18 cellular contexts compared by ENCODE assay signal in genomic region chr2:215622836-215623235, GRCh38.
"Had no signal": no experiment of that assay in that cellular context is flagged by ENCODE, and none has a peak within 500 bp of the region (broad histone marks: within the 10 kb centered on the region; RNA-seq: fewer than 3 reads in every experiment).

No MANE protein-coding gene starts in this region.

- H3K9me3 ChIP-seq: adrenal gland had no signal

- H3K27me3 Mint-ChIP-seq: type B pancreatic cell had no signal

- H3K36me3 Mint-ChIP-seq: brain, type B pancreatic cell, WTC11 had no signal

- H3K27me3 ChIP-seq: adrenal gland had no signal

- H3K9me3 Mint-ChIP-seq: activated CD4-positive, alpha-beta T cell treated with anti-CD3 and anti-CD28 coated beads, Interleukin-2, amount 10 ng/mL, durations not matched to agents 24 days and 14 days; activated T-helper 2 cell treated with anti-CD3 and anti-CD28 coated beads, Interferon-gamma antibody, Interleukin-2, Interleukin-4, amounts not matched to agents 10 μg/mL and 5 μg/mL and 100 μg/mL, durations not matched to agents 14 hours and 24 hours and 36 hours; brain; WTC11 had no signal

- H3K4me3 Mint-ChIP-seq: activated CD4-positive, alpha-beta T cell treated with anti-CD3 and anti-CD28 coated beads, Interleukin-2, amount 10 ng/mL, durations not matched to agents 24 days and 14 days; brain; endodermal cell; nephron progenitor cell; T-helper 17 cell; type B pancreatic cell; WTC11 had no signal

- DNase-seq: activated CD4-positive, alpha-beta T cell treated with anti-CD3 and anti-CD28 coated beads, Interleukin-2, amount 10 ng/mL, durations not matched to agents 24 days and 14 days; activated naive CD4-positive, alpha-beta T cell treated with anti-CD3 and anti-CD28 coated beads, Interleukin-2, amount 50 U/mL, for 16 hours; activated T-cell treated with anti-CD3 and anti-CD28 coated beads for 4 hours; adrenal gland; endodermal cell; erythroblast; foreskin fibroblast; head of caudate nucleus; mammary epithelial cell; nephron progenitor cell; stimulated activated CD4-positive, alpha-beta T cell treated with anti-CD3 and anti-CD28 coated beads, Interleukin-15, amount 100 ng/mL, for 24 hours; stimulated activated CD4-positive, alpha-beta T cell treated with anti-CD3 and anti-CD28 coated beads, Interleukin-4, amount 100 ng/mL, for 4 hours; T-helper 17 cell had no signal

- H3K36me3 ChIP-seq: adrenal gland had no signal

- H3K4me3 ChIP-seq: adrenal gland had no signal

- ATAC-seq: left lobe of liver, T-helper 17 cell, WTC11 had no signal

- H3K27ac ChIP-seq: adrenal gland had no signal

- H3K27ac Mint-ChIP-seq: activated CD4-positive, alpha-beta T cell treated with anti-CD3 and anti-CD28 coated beads, Interleukin-2, amount 10 ng/mL, durations not matched to agents 24 days and 14 days; activated T-helper 2 cell treated with anti-CD3 and anti-CD28 coated beads, Interferon-gamma antibody, Interleukin-2, Interleukin-4, amounts not matched to agents 10 μg/mL and 5 μg/mL and 100 μg/mL, durations not matched to agents 14 hours and 24 hours and 36 hours; brain; endodermal cell; nephron progenitor cell; T-helper 17 cell; type B pancreatic cell; WTC11 had no signal
